24 cellular contexts compared by ENCODE assay signal in the genomic region with DNA sequence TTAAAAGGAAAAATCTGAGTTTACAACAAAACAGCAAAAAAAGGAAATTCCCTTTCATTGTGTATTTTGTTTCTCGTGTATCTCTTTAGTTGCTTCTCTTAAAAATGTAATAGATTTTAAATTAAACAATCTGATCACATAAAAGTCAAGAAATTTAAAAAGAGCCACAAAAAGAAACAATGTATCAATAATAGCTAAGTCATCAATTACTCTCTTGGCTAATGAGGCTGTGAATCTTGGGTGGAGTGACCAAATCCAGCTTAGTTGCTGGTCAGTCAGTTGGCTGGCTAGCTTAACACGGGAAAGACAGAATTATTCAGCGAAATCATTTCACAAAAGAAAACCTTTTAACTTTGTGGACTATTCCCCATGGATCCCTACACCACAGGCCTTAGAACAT. TPM values are rescaled to one million over a fixed set of nuclear protein-coding genes. Genes with fewer than 3 reads are reported as not detected.
A peak's percentile ranks its signal among the peaks of the same experiment; 100 is the strongest.
DNase-seq lines count a peak whose midpoint lies in the region; ATAC-seq, FAIRE-seq and TF ChIP-seq lines count a peak whose summit lies in the region.
"Had no signal": no experiment of that assay in that cellular context is flagged by ENCODE, and none has a peak within 500 bp of the region (broad histone marks: within the 10 kb centered on the region; RNA-seq: fewer than 3 reads in every experiment).

No MANE protein-coding gene starts in this region.

- no peak overlapping the region for H3K4me3 ChIP-seq in GM12878
- H3K4me3 ChIP-seq: MG63, spleen, thoracic aorta had no signal

- TF ChIP-seq RAD21 in GM12878 (IDR thresholded peaks at IDR 0.05; ENCODE audit: insufficient read depth, low read depth, low read length), result no peak

- POLR2A ChIA-PET in GM12878 (lab: Charles Lee), result interaction anchor here (0.5 to 2.0 kb wide), 3 partner anchors 8 to 150 kb away, joined by 3 to 8 read pairs (median 3); no protein-coding TSS in a partner anchor

- no peaks in the 10 kb centered on the region for H3K36me3 ChIP-seq in GM12878 (ENCODE audit: control insufficient read depth in 2 of 2, insufficient read depth in 2 of 2, low read length in 1 of 2)
- H3K36me3 ChIP-seq: brain microvascular endothelial cell, MG63, spleen, thoracic aorta had no signal

- peaks cover 43% of the 10 kb centered on the region for H3K4me1 ChIP-seq in GM12878 (ENCODE audit: control insufficient read depth, insufficient read depth, low read length)

- DNase-seq in activated naive CD8-positive, alpha-beta T cell treated with anti-CD3 and anti-CD28 coated beads for 36 hours, result no peak
- DNase-seq in GM12878 (ENCODE audit: low read depth, low spot score), result no peak
- DNase-seq in hypothalamus (lab: John Stamatoyannopoulos, UW), result no peak
- DNase-seq: brain microvascular endothelial cell; effector CD4-positive, alpha-beta T cell; HFFc6; left cardiac atrium; MG63; NCI-H1417 treated with DMSO at 0.1 percent for 48 hours; NCI-H2107; NCI-H510A; SIG-M5; spleen; stimulated activated CD4-positive, alpha-beta T cell treated with anti-CD3 and anti-CD28 coated beads, Interleukin-2, amount 100 ng/mL, for 48 hours; stimulated activated naive CD4-positive, alpha-beta T cell; SW 1271 had no signal

- no peaks in the 10 kb centered on the region for H3K27me3 ChIP-seq in GM12878 (replicated peaks in 1 of 2; ENCODE audit: control insufficient read depth in 2 of 2, insufficient read depth in 2 of 2, low read length in 1 of 2)
- H3K27me3 ChIP-seq: MG63 had no signal

- TF ChIP-seq CTCF in GM12878 (IDR thresholded peaks at IDR 0.05 in 2 of 3, conservative IDR thresholded peaks at IDR 0.05 in 1 of 3; ENCODE audit: control insufficient read depth in 2 of 3, extremely low read depth in 1 of 3, insufficient read depth in 1 of 3, low read depth in 3 of 3, low read length in 3 of 3), result no peak

- H2AFZ ChIP-seq in GM12878 (ENCODE audit: control insufficient read depth, low read depth, low read length), result no peak overlapping the region

- peaks cover 61% of the 10 kb centered on the region for H3K4me1 Mint-ChIP-seq in activated naive CD8-positive, alpha-beta T cell (ENCODE audit: low read depth)
- H3K4me1 Mint-ChIP-seq in activated naive CD8-positive, alpha-beta T cell treated with anti-CD3 and anti-CD28 coated beads for 36 hours, result peaks cover 58% of the 10 kb centered on the region
- peaks cover 39 to 51% (median 40%) of the 10 kb centered on the region in 3 donors for H3K4me1 Mint-ChIP-seq in IgD-negative memory B cell
- peaks cover 63% of the 10 kb centered on the region for H3K4me1 Mint-ChIP-seq in stimulated activated memory B cell treated with anti-CD40 and anti-IgM and Interleukin-4, amounts not matched to agents 10 μg/mL and 1 μg/mL and 100 μg/mL, for 72 hours

- peak overlapping the region; percentile 30 for H3K4me3 Mint-ChIP-seq in activated naive CD8-positive, alpha-beta T cell
- H3K4me3 Mint-ChIP-seq in activated naive CD8-positive, alpha-beta T cell treated with anti-CD3 and anti-CD28 coated beads for 36 hours, result no peak overlapping the region
- peak overlapping the region in 3 of 4 donors; percentile 35 to 95 (median 71) for H3K4me3 Mint-ChIP-seq in IgD-negative memory B cell
- H3K4me3 Mint-ChIP-seq in stimulated activated memory B cell treated with anti-CD40 and anti-IgM and Interleukin-4, amounts not matched to agents 10 μg/mL and 1 μg/mL and 100 μg/mL, for 72 hours, result no peak overlapping the region
- H3K4me3 Mint-ChIP-seq: HFFc6, memory B cell had no signal

- no peaks in the 10 kb centered on the region for H3K9me3 Mint-ChIP-seq in activated naive CD8-positive, alpha-beta T cell (ENCODE audit: low read depth)
- no peaks in the 10 kb centered on the region for H3K9me3 Mint-ChIP-seq in activated naive CD8-positive, alpha-beta T cell treated with anti-CD3 and anti-CD28 coated beads for 36 hours
- H3K9me3 Mint-ChIP-seq in IgD-negative memory B cell, result no peaks in the 10 kb centered on the region
- H3K9me3 Mint-ChIP-seq in stimulated activated memory B cell treated with anti-CD40 and anti-IgM and Interleukin-4, amounts not matched to agents 10 μg/mL and 1 μg/mL and 100 μg/mL, for 72 hours, result no peaks in the 10 kb centered on the region
- H3K9me3 Mint-ChIP-seq: HFFc6, memory B cell had no signal

- peak overlapping the region; percentile 62 for H3K4me2 ChIP-seq in GM12878 (ENCODE audit: control insufficient read depth, insufficient read depth)

- no peak for FAIRE-seq in GM12878 (lab: Jason Lieb, UNC)

- CTCF ChIA-PET in GM12878 (lab: Yijun Ruan, JAX), result interaction anchor here (0.8 to 1.1 kb wide), 3 partner anchors 16 to 58 kb away, joined by 3 to 4 read pairs (median 3); no protein-coding TSS in a partner anchor

- intact Hi-C loops in GM12878 (cut with micrococcal nuclease; ENCODE audit: unreplicated experiment), result loop anchor here (5.0 to 10.0 kb wide), 2 partner anchors 60 to 338 kb away; partner anchors contain the start of genes GLT8D1 and SPCS1

- no TSS peak for BruUV-seq in GM12878 (replicated peaks; lab: Mats Ljungman, UMichigan)

- H3K27ac ChIP-seq in GM12878 (ENCODE audit: control insufficient read depth, insufficient read depth), result no peak overlapping the region
- H3K27ac ChIP-seq: brain microvascular endothelial cell, C4-2B, thoracic aorta had no signal

- no peak for ATAC-seq in GM12878
- ATAC-seq in stimulated activated memory B cell treated with anti-CD40 and anti-IgM and Interleukin-4, amounts not matched to agents 10 μg/mL and 1 μg/mL and 100 μg/mL, for 72 hours, result no peak
- ATAC-seq in GM21576 (IDR thresholded peaks at IDR 0.05; ENCODE audit: unreplicated experiment), result no peak
- no peak for ATAC-seq in HG03571 (IDR thresholded peaks at IDR 0.05; ENCODE audit: unreplicated experiment)
- ATAC-seq: left cardiac atrium had no signal

- H3K9ac ChIP-seq in GM12878 (ENCODE audit: control insufficient read depth, insufficient read depth, low read length), result peak overlapping the region; percentile 4; the same call in 1 of the 2 replicates

- no peaks in the 10 kb centered on the region for H3K9me3 ChIP-seq in GM12878 (replicated peaks; ENCODE audit: control insufficient read depth, insufficient read depth, low read length)
- H3K9me3 ChIP-seq: MG63, spleen, thoracic aorta had no signal

- WGBS in GM12878 (ENCODE audit: insufficient coverage, insufficient replicate concordance, low lambda C conversion rate, missing lambda C conversion rate), result 97% methylated on average over 3 of the region's 3 CpGs

- RAD21 ChIA-PET in GM12878 (lab: Charles Lee; ENCODE audit: unreplicated experiment), result no interaction called here

- no peaks in the 10 kb centered on the region for H3K27me3 Mint-ChIP-seq in activated naive CD8-positive, alpha-beta T cell
- H3K27me3 Mint-ChIP-seq in activated naive CD8-positive, alpha-beta T cell treated with anti-CD3 and anti-CD28 coated beads for 36 hours, result no peaks in the 10 kb centered on the region
- no peaks in the 10 kb centered on the region for H3K27me3 Mint-ChIP-seq in IgD-negative memory B cell
- H3K27me3 Mint-ChIP-seq in stimulated activated memory B cell treated with anti-CD40 and anti-IgM and Interleukin-4, amounts not matched to agents 10 μg/mL and 1 μg/mL and 100 μg/mL, for 72 hours, result no peaks in the 10 kb centered on the region
- H3K27me3 Mint-ChIP-seq: memory B cell had no signal

- in situ Hi-C loops in GM12878 (cut with MboI), result no loop called here

- peaks cover 52% of the 10 kb centered on the region for H3K79me2 ChIP-seq in GM12878 (ENCODE audit: control insufficient read depth, insufficient read depth, low read length)

- no peak for TF ChIP-seq POLR2A in GM12878 (IDR thresholded peaks at IDR 0.05; ENCODE audit: low read depth, low read length)

- TF ChIP-seq EP300 in GM12878 (IDR thresholded peaks at IDR 0.05; ENCODE audit: borderline replicate concordance in 1 of 2, control insufficient read depth in 1 of 2, low read depth in 2 of 2, low read length in 2 of 2), result no peak

- SMC1A ChIA-PET in GM12878 (lab: Charles Lee; ENCODE audit: uncharacterized antibody, unreplicated experiment), result interaction anchor here (0.7 to 2.9 kb wide), 7 partner anchors 11 to 109 kb away, joined by 3 to 8 read pairs (median 6); no protein-coding TSS in a partner anchor

- H3K27ac Mint-ChIP-seq in activated naive CD8-positive, alpha-beta T cell, result peak overlapping the region; percentile 30
- H3K27ac Mint-ChIP-seq in activated naive CD8-positive, alpha-beta T cell treated with anti-CD3 and anti-CD28 coated beads for 36 hours, result no peak overlapping the region
- H3K27ac Mint-ChIP-seq in IgD-negative memory B cell, result peak overlapping the region in 1 of 3 donors; percentile 98
- H3K27ac Mint-ChIP-seq in stimulated activated memory B cell treated with anti-CD40 and anti-IgM and Interleukin-4, amounts not matched to agents 10 μg/mL and 1 μg/mL and 100 μg/mL, for 72 hours, result peak overlapping the region; percentile 95
- H3K27ac Mint-ChIP-seq: HFFc6 had no signal

- peaks cover 3% of the 10 kb centered on the region for H3K36me3 Mint-ChIP-seq in activated naive CD8-positive, alpha-beta T cell
- H3K36me3 Mint-ChIP-seq in activated naive CD8-positive, alpha-beta T cell treated with anti-CD3 and anti-CD28 coated beads for 36 hours, result peaks cover 8% of the 10 kb centered on the region
- peaks cover 6% of the 10 kb centered on the region for H3K36me3 Mint-ChIP-seq in IgD-negative memory B cell
- H3K36me3 Mint-ChIP-seq in stimulated activated memory B cell treated with anti-CD40 and anti-IgM and Interleukin-4, amounts not matched to agents 10 μg/mL and 1 μg/mL and 100 μg/mL, for 72 hours, result no peaks in the 10 kb centered on the region

- H4K20me1 ChIP-seq in GM12878 (ENCODE audit: control insufficient read depth, insufficient read depth), result no peaks in the 10 kb centered on the region

RNA-seq across cellular contexts. Expression of gene SFMBT1, which starts 3.2 kb away (rescaled TPM):
- 10 to 100 TPM; 19.7 to 21.9 TPM for total RNA-seq in activated naive CD8-positive, alpha-beta T cell treated with anti-CD3 and anti-CD28 coated beads for 36 hours
- polyA plus RNA-seq in IgD-negative memory B cell (17.8 TPM), GM12878 (2011; rRNA removed) (9.2 and 9.8 TPM in 2 replicates), GM12878 (2014; fragmentation: Illumina TruSeq; extraction: Trizol) (11.1 and 12.1 TPM in 2 replicates), GM12878 (2014; fragmentation: Nextera tagmentation; extraction: Ambion mirVana) (1 to 10 TPM; 3.2 to 4.3 TPM), GM12878 (2014; rRNA removed) (9.6 and 11.2 TPM in 2 replicates), GM12878 (2016; fragmentation: Nextera tagmentation; extraction: Ambion mirVana) (10 to 100 TPM; 10.8 to 12.9 TPM)
- 27.9 and 32.4 TPM in 2 replicates for total RNA-seq in GM12878 (2013; cell fraction: nucleolus; rRNA removed)
- total RNA-seq in GM12878 (2014; rRNA removed) (14.1 and 19.5 TPM in 2 replicates), GM12878 (2014; rRNA removed; fragmentation: Illumina TruSeq; extraction: Trizol) (10.3 and 12.1 TPM in 2 replicates), GM12878 (2021) (17.8 and 18.6 TPM in 2 replicates)
- polyA plus RNA-seq in GM12878 (2011; ENCODE audit: low read depth), result 4.7 TPM
- 6.9 and 8.4 TPM in 2 replicates for polyA plus RNA-seq in GM12878 (2011; cell fraction: cytosol; rRNA removed)
- 12.1 and 13.6 TPM in 2 replicates for polyA plus RNA-seq in GM12878 (2011; cell fraction: nucleus; rRNA removed)
- 5.6 and 7.5 TPM in 2 replicates for polyA plus RNA-seq in GM12878 (2012)
- polyA minus RNA-seq in GM12878 (2011; rRNA and poly(A)+ RNA removed), result 18.7 and 23.7 TPM in 2 replicates
- 9.9 and 12.2 TPM in 2 replicates for polyA minus RNA-seq in GM12878 (2011; cell fraction: cytosol; rRNA and poly(A)+ RNA removed)
- polyA minus RNA-seq in GM12878 (2011; cell fraction: nucleus; rRNA and poly(A)+ RNA removed), result 12.5 and 29.7 TPM in 2 replicates

Comparison
In these comparisons a context has a peak if more than half of its experiments do, and no peak if none do; other contexts are left out.
1. H3K4me3 Mint-ChIP-seq: peak in activated naive CD8-positive, alpha-beta T cell (single experiment) and IgD-negative memory B cell (3 of 4); none in activated naive CD8-positive, alpha-beta T cell treated with anti-CD3 and anti-CD28 coated beads for 36 hours (single experiment) and stimulated activated memory B cell treated with anti-CD40 and anti-IgM and Interleukin-4, amounts not matched to agents 10 μg/mL and 1 μg/mL and 100 μg/mL, for 72 hours (single experiment).